In genomic region chr1:45976623-45977022, GRCh38 we compare ENCODE assay signal across 18 cellular contexts.
A peak's percentile ranks its signal among the peaks of the same experiment; 100 is the strongest.
DNase-seq lines count a peak whose midpoint lies in the region; ATAC-seq, FAIRE-seq and TF ChIP-seq lines count a peak whose summit lies in the region.
"Had no signal": no experiment of that assay in that cellular context is flagged by ENCODE, and none has a peak within 500 bp of the region (broad histone marks: within the 10 kb centered on the region; RNA-seq: fewer than 3 reads in every experiment).

No MANE protein-coding gene starts in this region.

- BruUV-seq in HepG2 (replicated peaks; lab: Mats Ljungman, UMichigan), result no TSS peak

- FAIRE-seq in HepG2 (lab: Jason Lieb, UNC), result no peak
- FAIRE-seq: D721Med, G401.6, GM12891 had no signal

- in situ Hi-C loops in HepG2 (cut with HindIII; ENCODE audit: extremely low pct_ligation_motif_present, low pct_unique_long_range_greater_than_20kb), result no loop called here

- H3K4me1 ChIP-seq in HepG2 (ENCODE audit: insufficient read depth, low read length) (peaks cover 62% of the 10 kb centered on the region), right lobe of liver (peaks cover 0 to 26% (median 6%) of the 10 kb centered on the region in 4 donors), mucosa of rectum (ENCODE audit: control insufficient read depth in 2 of 2, insufficient read depth in 2 of 2, low read length in 2 of 2) (peaks cover 27 to 56% of the 10 kb centered on the region in 2 donors), osteoblast (ENCODE audit: insufficient read depth, low read length) (no peaks in the 10 kb centered on the region)

- H3K4me2 ChIP-seq in HepG2 (ENCODE audit: low read depth, low read length) (no peak overlapping the region), osteoblast (ENCODE audit: insufficient read depth, low read length) (no peak overlapping the region)

- H3K36me3 ChIP-seq in HepG2 (replicated peaks in 1 of 2; ENCODE audit: control insufficient read depth in 1 of 2, insufficient read depth in 2 of 2, low read length in 2 of 2), result peaks cover 2 to 13% of the 10 kb centered on the region in 2 experiments; a peak in 4 of 5 replicates
- no peaks in the 10 kb centered on the region for H3K36me3 ChIP-seq in right lobe of liver
- H3K36me3 ChIP-seq in mucosa of rectum (ENCODE audit: control insufficient read depth in 2 of 2, insufficient read depth in 2 of 2, low read length in 2 of 2), result peaks cover 0 to 6% of the 10 kb centered on the region in 2 donors
- no peaks in the 10 kb centered on the region for H3K36me3 ChIP-seq in osteoblast (ENCODE audit: insufficient read depth, low read length)
- H3K36me3 ChIP-seq: HAP-1 had no signal

- H3K4me3 ChIP-seq in HepG2 (replicated peaks in 1 of 3; ENCODE audit: insufficient read depth in 1 of 3, low read depth in 2 of 3, low read length in 3 of 3), result no peak overlapping the region
- no peak overlapping the region for H3K4me3 ChIP-seq in right lobe of liver
- no peak overlapping the region for H3K4me3 ChIP-seq in mucosa of rectum (ENCODE audit: low read length in 2 of 2)
- no peak overlapping the region for H3K4me3 ChIP-seq in osteoblast (ENCODE audit: insufficient read depth, low read length)
- H3K4me3 ChIP-seq: GM23248, HAP-1 had no signal

- H3K27ac ChIP-seq in HepG2 (ENCODE audit: extremely low read length, insufficient read depth, low read length) (no peak overlapping the region), right lobe of liver (no peak overlapping the region), mucosa of rectum (ENCODE audit: low read depth in 2 of 2, low read length in 2 of 2) (peak overlapping the region; percentile 18 to 95), osteoblast (ENCODE audit: low read depth, low read length) (no peak overlapping the region)
- H3K27ac ChIP-seq: GM23248, HL-60 had no signal

- intact Hi-C loops in HepG2 (cut with micrococcal nuclease; ENCODE audit: unreplicated experiment), result no loop called here
- intact Hi-C loops in right lobe of liver (cut with DNase I), result no loop called here
- intact Hi-C loops in head of caudate nucleus (cut with DNase I), result no loop called here

- no peak for TF ChIP-seq POLR2A in HepG2 (IDR thresholded peaks at IDR 0.05; ENCODE audit: insufficient read depth in 1 of 2, low read depth in 2 of 2, low read length in 2 of 2)
- no peak for TF ChIP-seq POLR2A in right lobe of liver (IDR thresholded peaks at IDR 0.05)

- no peak for TF ChIP-seq RAD21 in HepG2 (CRISPR knock-in tag; IDR thresholded peaks at IDR 0.05)

- no peak for TF ChIP-seq CTCF in HepG2 (CRISPR knock-in tag; IDR thresholded peaks at IDR 0.05)
- no peak for TF ChIP-seq CTCF in right lobe of liver (IDR thresholded peaks at IDR 0.05)
- no peak for TF ChIP-seq CTCF in osteoblast (IDR thresholded peaks at IDR 0.05; ENCODE audit: extremely low read depth, low read depth, low read length)

- POLR2A ChIA-PET in HepG2 (lab: Yijun Ruan, JAX), result no interaction called here

- H4K20me1 ChIP-seq in HepG2 (ENCODE audit: insufficient read depth, low read length), result no peaks in the 10 kb centered on the region
- H4K20me1 ChIP-seq in osteoblast (ENCODE audit: insufficient read depth, low read length), result no peaks in the 10 kb centered on the region

- H3K9me3 ChIP-seq in HepG2 (ENCODE audit: low read length) (peaks cover 5% of the 10 kb centered on the region; the same call in 1 of the 2 replicates), right lobe of liver (no peaks in the 10 kb centered on the region), mucosa of rectum (ENCODE audit: control insufficient read depth in 2 of 2, low read length in 2 of 2) (no peaks in the 10 kb centered on the region), osteoblast (ENCODE audit: low read depth, low read length) (no peaks in the 10 kb centered on the region)
- H3K9me3 ChIP-seq: HAP-1 had no signal

- ATAC-seq in HepG2, result no peak
- no peak for ATAC-seq in right lobe of liver
- peak; percentile 54 for ATAC-seq in SK-N-SH treated with all-trans-retinoic acid at 6 μM for 48 hours
- ATAC-seq in HG03095 (IDR thresholded peaks at IDR 0.05; ENCODE audit: unreplicated experiment), result no peak

- H3K9ac ChIP-seq in HepG2 (ENCODE audit: insufficient read depth, low read depth, low read length), result no peak overlapping the region
- H3K9ac ChIP-seq in mucosa of rectum (ENCODE audit: low read depth in 1 of 2, low read length in 2 of 2), result no peak overlapping the region
- H3K9ac ChIP-seq: GM23248 had no signal

- H2AFZ ChIP-seq in HepG2 (ENCODE audit: low read length), result no peak overlapping the region
- no peak overlapping the region for H2AFZ ChIP-seq in osteoblast (ENCODE audit: low read length)
- H2AFZ ChIP-seq: GM23248 had no signal

- no peak for TF ChIP-seq EP300 in HepG2 (IDR thresholded peaks at IDR 0.05; ENCODE audit: low read depth in 2 of 2, low read length in 2 of 2)
- no peak for TF ChIP-seq EP300 in HepG2 (CRISPR knock-in tag; IDR thresholded peaks at IDR 0.05; ENCODE audit: borderline replicate concordance)

- CTCF ChIA-PET in HepG2 (lab: Yijun Ruan, JAX; ENCODE audit: low intra/inter-chr PET ratio, low total read pairs), result no interaction called here

- DNase-seq in HepG2 (ENCODE audit: low spot score) (no peak), right lobe of liver (no peak), osteoblast (ENCODE audit: insufficient read length, low spot score, missing footprints) (no peak), head of caudate nucleus (no peak)
- DNase-seq: C1 segment of cervical spinal cord; CD4-positive, CD25-positive, alpha-beta regulatory T cell; CD8-positive, alpha-beta memory T cell; COR-L47; GM23248; IMR-90 had no signal

- WGBS in HepG2 (ENCODE audit: low lambda C conversion rate), result 96% methylated on average over 3 of the region's 3 CpGs
- 86% methylated on average over 2 of the region's 3 CpGs for WGBS in right lobe of liver (ENCODE audit: insufficient coverage, low coverage, low lambda C conversion rate, missing lambda C conversion rate)

- H3K79me2 ChIP-seq in HepG2 (ENCODE audit: insufficient read depth, low read length) (no peaks in the 10 kb centered on the region), osteoblast (ENCODE audit: insufficient read depth, low read length) (no peaks in the 10 kb centered on the region)

- H3K27me3 ChIP-seq in HepG2 (ENCODE audit: control insufficient read depth in 1 of 2, insufficient read depth in 2 of 2, low read length in 2 of 2), result no peaks in the 10 kb centered on the region
- no peaks in the 10 kb centered on the region for H3K27me3 ChIP-seq in right lobe of liver
- no peaks in the 10 kb centered on the region for H3K27me3 ChIP-seq in mucosa of rectum (ENCODE audit: control insufficient read depth in 2 of 2, insufficient read depth in 2 of 2, low read length in 2 of 2)
- no peaks in the 10 kb centered on the region for H3K27me3 ChIP-seq in osteoblast (ENCODE audit: insufficient read depth, low read length)

TF ChIP-seq in HepG2, 621 proteins besides CTCF, POLR2A, EP300 and RAD21:
- TF ChIP-seq MAX (IDR thresholded peaks at IDR 0.05) (no peak), KDM1A (CRISPR knock-in tag; IDR thresholded peaks at IDR 0.05) (no peak), MNT (IDR thresholded peaks at IDR 0.05) (peak; percentile 53; the same call in 1 of the 2 replicates), ZNF326 (CRISPR knock-in tag; IDR thresholded peaks at IDR 0.05; ENCODE audit: borderline replicate concordance) (no peak), ZNF33B (CRISPR knock-in tag; IDR thresholded peaks at IDR 0.05) (no peak), TARDBP (CRISPR knock-in tag; IDR thresholded peaks at IDR 0.05) (no peak)

TF ChIP-seq in SK-N-SH treated with all-trans-retinoic acid at 6 μM for 48 hours, 23 proteins besides CTCF, POLR2A, EP300 and RAD21:
- TF ChIP-seq TCF4 (CRISPR knock-in tag; IDR thresholded peaks at IDR 0.05; ENCODE audit: borderline replicate concordance) (no peak), SNAI2 (CRISPR knock-in tag; IDR thresholded peaks at IDR 0.05) (no peak), ZNF70 (CRISPR knock-in tag; IDR thresholded peaks at IDR 0.05) (no peak), ESRRG (CRISPR knock-in tag; IDR thresholded peaks at IDR 0.05) (no peak), CSDC2 (CRISPR knock-in tag; IDR thresholded peaks at IDR 0.05) (no peak), ISL1 (CRISPR knock-in tag; IDR thresholded peaks at IDR 0.05) (0 out of 2 replicates have a peak, but pooled peaks have one; percentile 14)

Comparison
In these comparisons a context has a peak if more than half of its experiments do, and no peak if none do; other contexts are left out.
1. H3K27ac ChIP-seq: peak in mucosa of rectum (2 of 2); none in HepG2 (single experiment), right lobe of liver (0 of 3) and osteoblast (single experiment).